In genomic region chr1:168362991-168363390, GRCh38 we compare ENCODE assay signal across 1 cellular context.
A peak's percentile ranks its signal among the peaks of the same experiment; 100 is the strongest.
TF ChIP-seq lines count a peak whose summit lies in the region.

No MANE protein-coding gene starts in this region.

TF ChIP-seq in IMR-90, 13 proteins besides CTCF, POLR2A, EP300 and RAD21 (continued from another document):
- TF ChIP-seq MAFK (IDR thresholded peaks at IDR 0.05; ENCODE audit: low read depth, low read length) (peak; percentile 72), CEBPB (IDR thresholded peaks at IDR 0.05; ENCODE audit: low read depth, low read length) (no peak), MXI1 (IDR thresholded peaks at IDR 0.05; ENCODE audit: borderline replicate concordance, low read depth, low read length) (no peak)
